ENCODE assay signal across 9 cellular contexts in the genomic region with DNA sequence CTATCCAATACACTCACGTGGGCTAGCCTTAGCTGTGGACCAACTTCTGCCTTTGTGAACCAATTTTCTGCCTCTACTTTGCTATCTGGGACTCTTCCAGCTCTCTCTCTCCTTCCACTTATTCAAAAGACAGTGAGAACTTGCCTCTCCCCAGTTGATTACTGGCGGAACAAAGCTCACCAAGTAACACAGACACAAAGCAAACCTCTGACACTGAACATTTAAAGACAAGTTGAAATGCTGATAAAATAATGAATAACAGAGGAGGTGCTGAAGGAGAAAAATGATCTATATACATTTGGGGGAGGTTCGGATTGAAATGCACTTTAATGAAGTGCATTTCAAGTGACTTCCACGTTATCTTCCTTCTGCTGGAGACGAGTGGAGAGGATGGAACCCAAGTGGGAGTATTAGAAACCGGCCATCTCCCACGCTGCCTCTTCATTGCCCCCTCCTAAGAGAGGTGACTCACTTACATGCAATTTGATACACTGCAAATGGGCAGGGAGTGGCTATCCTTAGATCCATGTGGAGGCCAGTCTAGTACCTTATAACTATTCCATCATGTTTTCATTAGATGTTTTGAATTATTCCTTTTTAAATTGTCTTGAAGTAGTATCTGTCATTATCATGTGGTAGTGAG. TPM values are rescaled to one million over a fixed set of nuclear protein-coding genes. Genes with fewer than 3 reads are reported as not detected.
DNase-seq lines count a peak whose midpoint lies in the region; ATAC-seq and TF ChIP-seq lines count a peak whose summit lies in the region.
"Had no signal": no experiment of that assay in that cellular context is flagged by ENCODE, and none has a peak within 500 bp of the region (broad histone marks: within the 10 kb centered on the region; RNA-seq: fewer than 3 reads in every experiment).

No MANE protein-coding gene starts in this region.

- H3K9me3 Mint-ChIP-seq in endothelial cell (ENCODE audit: unreplicated experiment), result no peaks in the 10 kb centered on the region
- H3K9me3 Mint-ChIP-seq: activated naive CD4-positive, alpha-beta T cell treated with anti-CD3 and anti-CD28 coated beads, Interleukin-2, amount 50 U/mL, for 24 hours had no signal

- no peaks in the 10 kb centered on the region for H4K20me1 ChIP-seq in fibroblast of lung (ENCODE audit: control insufficient read depth, extremely low read depth, insufficient read depth, low read length)

- ATAC-seq in sciatic nerve, result peak; percentile 62
- no peak for ATAC-seq in GM19455 (IDR thresholded peaks at IDR 0.05; ENCODE audit: unreplicated experiment)

- H2AFZ ChIP-seq in fibroblast of lung (ENCODE audit: low read length), result peak overlapping the region; percentile 45

- no peak overlapping the region for H3K27ac Mint-ChIP-seq in endothelial cell (ENCODE audit: unreplicated experiment)
- H3K27ac Mint-ChIP-seq: activated naive CD4-positive, alpha-beta T cell treated with anti-CD3 and anti-CD28 coated beads, Interleukin-2, amount 50 U/mL, for 24 hours had no signal

- DNase-seq in H4 (ENCODE audit: low spot score) (peak; percentile 71), RPMI7951 (ENCODE audit: low read depth) (peak; percentile 88), fibroblast of lung (ENCODE audit: low read depth in 2 of 2) (peak; percentile 82 to 89), sciatic nerve (ENCODE audit: low spot score) (no peak), endothelial cell (ENCODE audit: low spot score) (no peak), GM19238 (ENCODE audit: insufficient read length, low spot score) (no peak), HuH-7 (ENCODE audit: low spot score) (no peak)

- peak overlapping the region; percentile 49 for H3K4me2 ChIP-seq in fibroblast of lung (ENCODE audit: extremely low read depth, insufficient read depth, low read length)

- peaks cover 4% of the 10 kb centered on the region for H3K27me3 Mint-ChIP-seq in endothelial cell (ENCODE audit: unreplicated experiment)

- no peak overlapping the region for H3K9ac ChIP-seq in fibroblast of lung (ENCODE audit: insufficient read depth, low read length)

- no peaks in the 10 kb centered on the region for H3K9me3 ChIP-seq in fibroblast of lung (ENCODE audit: control insufficient read depth, insufficient read depth, low read depth, low read length)

- intact Hi-C loops in sciatic nerve (cut with DNase I), result no loop called here

- H3K79me2 ChIP-seq in fibroblast of lung (ENCODE audit: control insufficient read depth, insufficient read depth, low read length), result no peaks in the 10 kb centered on the region

- no peaks in the 10 kb centered on the region for H3K36me3 ChIP-seq in fibroblast of lung (ENCODE audit: control insufficient read depth, insufficient read depth, low read length)

- H3K4me1 ChIP-seq in fibroblast of lung (ENCODE audit: control insufficient read depth, extremely low read depth, insufficient read depth, low read length), result peaks cover 3% of the 10 kb centered on the region

- H3K4me3 Mint-ChIP-seq in endothelial cell (ENCODE audit: unreplicated experiment), result no peak overlapping the region
- H3K4me3 Mint-ChIP-seq: activated naive CD4-positive, alpha-beta T cell treated with anti-CD3 and anti-CD28 coated beads, Interleukin-2, amount 50 U/mL, for 24 hours had no signal

- H3K4me3 ChIP-seq in fibroblast of lung (replicated peaks in 1 of 4; ENCODE audit: control extremely low read depth in 1 of 4, insufficient read depth in 1 of 4, low read depth in 3 of 4, low read length in 4 of 4), result peak overlapping the region in 1 of 4 experiments; percentile 6

- TF ChIP-seq CTCF in fibroblast of lung (conservative IDR thresholded peaks at IDR 0.05 in 1 of 2, IDR thresholded peaks at IDR 0.05 in 1 of 2; ENCODE audit: low read depth in 1 of 2, low read length in 2 of 2) (no peak), endothelial cell (IDR thresholded peaks at IDR 0.05; ENCODE audit: unreplicated experiment) (no peak)

- no peaks in the 10 kb centered on the region for H3K36me3 Mint-ChIP-seq in endothelial cell (ENCODE audit: low read depth, unreplicated experiment)
- H3K36me3 Mint-ChIP-seq: activated naive CD4-positive, alpha-beta T cell treated with anti-CD3 and anti-CD28 coated beads, Interleukin-2, amount 50 U/mL, for 24 hours had no signal

- no peaks in the 10 kb centered on the region for H3K27me3 ChIP-seq in fibroblast of lung (ENCODE audit: control insufficient read depth, insufficient read depth, low read length)

- H3K27ac ChIP-seq in fibroblast of lung (ENCODE audit: insufficient read depth, low read length), result no peak overlapping the region

- no peaks in the 10 kb centered on the region for H3K4me1 Mint-ChIP-seq in endothelial cell (ENCODE audit: unreplicated experiment)
- H3K4me1 Mint-ChIP-seq: activated naive CD4-positive, alpha-beta T cell treated with anti-CD3 and anti-CD28 coated beads, Interleukin-2, amount 50 U/mL, for 24 hours had no signal

RNA-seq across cellular contexts. Expression of gene GLI2, which starts 6.1 kb away (rescaled TPM):
- total RNA-seq in H4 (2014; rRNA removed; shearing (Covaris generic)), result 1.9 and 2.0 TPM in 2 replicates
- total RNA-seq in RPMI7951 (2014; rRNA removed; shearing (Covaris generic)), result 3.2 and 3.9 TPM in 2 replicates
- total RNA-seq in fibroblast of lung (3.3 TPM in 2 replicates), sciatic nerve (14.4 TPM), endothelial cell (ENCODE audit: unreplicated experiment) (1.2 TPM)
- 2.8 and 3.8 TPM in 2 replicates for polyA plus RNA-seq in fibroblast of lung
- polyA plus RNA-seq in fibroblast of lung (2012), result 6.3 and 7.8 TPM in 2 replicates
- polyA minus RNA-seq in fibroblast of lung (ENCODE audit: low replicate concordance), result 12.4 and 15.0 TPM in 2 replicates

Comparison
In these comparisons a context has a peak if more than half of its experiments do, and no peak if none do; other contexts are left out.
1. DNase-seq: peak in H4 (single experiment), RPMI7951 (single experiment) and fibroblast of lung (2 of 2); none in sciatic nerve (single experiment), endothelial cell (single experiment), GM19238 (single experiment) and HuH-7 (single experiment).